ENCODE assay signal across 25 cellular contexts in genomic region chr2:37105150-37105549, GRCh38. TPM values are rescaled to one million over a fixed set of nuclear protein-coding genes. Genes with fewer than 3 reads are reported as not detected.
DNase-seq lines count a peak whose midpoint lies in the region; ATAC-seq and TF ChIP-seq lines count a peak whose summit lies in the region.
"Had no signal": no experiment of that assay in that cellular context is flagged by ENCODE, and none has a peak within 500 bp of the region (broad histone marks: within the 10 kb centered on the region; RNA-seq: fewer than 3 reads in every experiment).

No MANE protein-coding gene starts in this region.

- POLR2A ChIA-PET in activated B cell treated with CpG ODN at 0.5 μM for 24 hours (lab: Charles Lee) = interaction anchor here (0.9 kb wide), 1 partner anchor 103 kb away, joined by 3 read pairs; no protein-coding TSS in a partner anchor

- CTCF ChIA-PET in activated B cell treated with CpG ODN at 0.5 μM for 24 hours (lab: Charles Lee) = interaction anchor here (1.2 to 1.4 kb wide), 2 partner anchors 11 to 35 kb away, joined by 3 read pairs; no protein-coding TSS in a partner anchor

- no peaks in the 10 kb centered on the region for H3K27me3 Mint-ChIP-seq in activated naive CD8-positive, alpha-beta T cell
- no peaks in the 10 kb centered on the region for H3K27me3 Mint-ChIP-seq in activated naive CD8-positive, alpha-beta T cell treated with anti-CD3 and anti-CD28 coated beads, Interleukin-2, amount 50 U/mL, for 24 hours
- no peaks in the 10 kb centered on the region for H3K27me3 Mint-ChIP-seq in activated B cell treated with CpG ODN at 0.5 μM for 24 hours

- no peak for TF ChIP-seq CTCF in activated B cell treated with CpG ODN at 0.5 μM for 24 hours (IDR thresholded peaks at IDR 0.05)

- no peaks in the 10 kb centered on the region for H3K4me1 Mint-ChIP-seq in activated naive CD8-positive, alpha-beta T cell (ENCODE audit: low read depth)
- H3K4me1 Mint-ChIP-seq in activated naive CD8-positive, alpha-beta T cell treated with anti-CD3 and anti-CD28 coated beads, Interleukin-2, amount 50 U/mL, for 24 hours = no peaks in the 10 kb centered on the region
- H3K4me1 Mint-ChIP-seq in activated B cell treated with CpG ODN at 0.5 μM for 24 hours = no peaks in the 10 kb centered on the region

- intact Hi-C loops in activated B cell treated with CpG ODN at 0.5 μM for 24 hours (cut with micrococcal nuclease) = loop anchor here (5.0 kb wide), 1 partner anchor 38 kb away; no protein-coding TSS in a partner anchor

- H3K27ac Mint-ChIP-seq in activated naive CD8-positive, alpha-beta T cell = peak overlapping the region; percentile 35
- no peak overlapping the region for H3K27ac Mint-ChIP-seq in activated naive CD8-positive, alpha-beta T cell treated with anti-CD3 and anti-CD28 coated beads, Interleukin-2, amount 50 U/mL, for 24 hours
- H3K27ac Mint-ChIP-seq in activated B cell treated with CpG ODN at 0.5 μM for 24 hours = peak overlapping the region; percentile 35
- H3K27ac Mint-ChIP-seq: HFFc6 had no signal

- H3K4me3 Mint-ChIP-seq in activated naive CD8-positive, alpha-beta T cell = no peak overlapping the region
- H3K4me3 Mint-ChIP-seq in activated naive CD8-positive, alpha-beta T cell treated with anti-CD3 and anti-CD28 coated beads, Interleukin-2, amount 50 U/mL, for 24 hours = no peak overlapping the region
- H3K4me3 Mint-ChIP-seq in activated B cell treated with CpG ODN at 0.5 μM for 24 hours = no peak overlapping the region
- H3K4me3 Mint-ChIP-seq: HFFc6 had no signal

- no peak for DNase-seq in activated naive CD8-positive, alpha-beta T cell treated with anti-CD3 and anti-CD28 coated beads, Interleukin-2, amount 50 U/mL, for 24 hours
- DNase-seq in activated B cell treated with CpG ODN at 0.5 μM for 24 hours = no peak
- DNase-seq in iPS-NIHi11 (ENCODE audit: low spot score) = peak; percentile 23
- DNase-seq in OCI-M2 (lab: John Stamatoyannopoulos, UW; ENCODE audit: unreplicated experiment) = no peak
- DNase-seq in NCI-H446 treated with DMSO at 0.1 percent for 48 hours (lab: John Stamatoyannopoulos, UW) = no peak
- DNase-seq in AG08396 (ENCODE audit: low spot score) = no peak
- DNase-seq: 8988T, ACHN, Calu3, DMS79 treated with DMSO at 0.1 percent for 48 hours, GF-D8, HFFc6, Kasumi-1, NCI-H1092 treated with DMSO at 0.1 percent for 48 hours, NCI-H1436 treated with DMSO at 0.1 percent for 48 hours, NCI-H187 treated with DMSO at 0.1 percent for 48 hours, NCI-H2171 treated with DMSO at 0.1 percent for 48 hours, NCI-H345, NCI-H524, NCI-H774, PC-9, Right ventricle myocardium superior had no signal

- no peak for ATAC-seq in activated naive CD8-positive, alpha-beta T cell treated with anti-CD3 and anti-CD28 coated beads, Interleukin-2, amount 50 U/mL, for 24 hours
- ATAC-seq in activated B cell treated with CpG ODN at 0.5 μM for 24 hours (ENCODE audit: low read depth) (no peak), HG02852 (IDR thresholded peaks at IDR 0.05; ENCODE audit: unreplicated experiment) (no peak)
- ATAC-seq: K562 had no signal

- H3K9me3 Mint-ChIP-seq in activated naive CD8-positive, alpha-beta T cell (ENCODE audit: low read depth) = no peaks in the 10 kb centered on the region
- H3K9me3 Mint-ChIP-seq in activated naive CD8-positive, alpha-beta T cell treated with anti-CD3 and anti-CD28 coated beads, Interleukin-2, amount 50 U/mL, for 24 hours = no peaks in the 10 kb centered on the region
- no peaks in the 10 kb centered on the region for H3K9me3 Mint-ChIP-seq in activated B cell treated with CpG ODN at 0.5 μM for 24 hours
- H3K9me3 Mint-ChIP-seq: HFFc6 had no signal

- peaks cover 3% of the 10 kb centered on the region for H3K36me3 Mint-ChIP-seq in activated naive CD8-positive, alpha-beta T cell
- peaks cover 38% of the 10 kb centered on the region for H3K36me3 Mint-ChIP-seq in activated naive CD8-positive, alpha-beta T cell treated with anti-CD3 and anti-CD28 coated beads, Interleukin-2, amount 50 U/mL, for 24 hours (ENCODE audit: low read depth)
- H3K36me3 Mint-ChIP-seq in activated B cell treated with CpG ODN at 0.5 μM for 24 hours (ENCODE audit: low read depth) = peaks cover 71% of the 10 kb centered on the region

RNA-seq across cellular contexts. Expression of gene GPATCH11, which starts 20.8 kb away (rescaled TPM):
- total RNA-seq in activated B cell treated with CpG ODN at 0.5 μM for 24 hours = 30.7 and 32.9 TPM in 2 replicates

RNA-seq across cellular contexts. Expression of gene HEATR5B, which starts 21.0 kb away (rescaled TPM):
- 42.6 and 50.3 TPM in 2 replicates for total RNA-seq in activated B cell treated with CpG ODN at 0.5 μM for 24 hours

RNA-seq across cellular contexts. Expression of gene EIF2AK2, which starts 51.6 kb away (rescaled TPM):
- 37.0 and 39.9 TPM in 2 replicates for total RNA-seq in activated B cell treated with CpG ODN at 0.5 μM for 24 hours
